In the genomic region with DNA sequence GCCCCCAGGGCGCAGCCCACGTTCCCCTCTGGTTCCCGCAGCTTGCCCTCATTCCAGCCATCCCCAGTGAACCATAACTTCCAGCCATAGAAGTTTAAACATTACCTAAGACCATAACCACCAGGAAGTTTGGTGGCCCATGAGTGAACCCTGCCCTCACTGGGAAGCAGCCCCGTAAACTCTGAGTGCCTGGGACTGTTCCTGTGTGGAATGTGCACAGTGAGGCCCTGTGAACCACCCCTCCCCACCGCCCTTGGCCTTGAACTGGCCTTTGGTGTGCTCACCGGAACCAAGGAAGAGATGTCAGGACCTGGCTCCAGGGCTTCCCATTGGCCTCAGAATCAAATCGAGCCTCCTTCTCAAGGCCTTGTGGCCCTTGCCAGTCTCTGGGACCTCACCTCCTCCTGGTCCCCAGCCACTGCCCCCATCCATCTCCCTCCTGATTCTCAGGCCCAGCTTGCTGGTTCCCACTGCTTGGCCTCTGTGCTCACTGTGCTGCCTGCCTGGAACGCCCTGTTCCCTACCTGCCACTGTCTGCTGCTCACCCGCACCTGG, we compare ENCODE assay signal across 11 cellular contexts. TPM values are rescaled to one million over a fixed set of nuclear protein-coding genes. Genes with fewer than 3 reads are reported as not detected.
DNase-seq lines count a peak whose midpoint lies in the region; ATAC-seq and TF ChIP-seq lines count a peak whose summit lies in the region.
"Had no signal": no experiment of that assay in that cellular context is flagged by ENCODE, and none has a peak within 500 bp of the region (broad histone marks: within the 10 kb centered on the region; RNA-seq: fewer than 3 reads in every experiment).

No MANE protein-coding gene starts in this region.

- peaks cover 6% of the 10 kb centered on the region; the same call in 1 of the 2 replicates for H3F3A ChIP-seq in GM23338 (replicated peaks; ENCODE audit: low read depth)

- peaks cover 10% of the 10 kb centered on the region for H3K27me3 Mint-ChIP-seq in GM23338 (ENCODE audit: insufficient read depth, low read depth, poor library complexity)
- no peaks in the 10 kb centered on the region for H3K27me3 Mint-ChIP-seq in dendritic cell treated with granulocyte-macrophage colony-stimulating factor and Interleukin-4, amounts not matched to agents 40 ng/mL and 50 ng/mL, for 4 days

- H3K79me2 ChIP-seq in GM23338 (replicated peaks; ENCODE audit: insufficient read depth): no peaks in the 10 kb centered on the region

- peaks cover 22% of the 10 kb centered on the region for H3K4me1 Mint-ChIP-seq in GM23338
- peaks cover 88% of the 10 kb centered on the region for H3K4me1 Mint-ChIP-seq in dendritic cell treated with granulocyte-macrophage colony-stimulating factor and Interleukin-4, amounts not matched to agents 40 ng/mL and 50 ng/mL, for 4 days (ENCODE audit: low read depth)

- no peaks in the 10 kb centered on the region for H3K9me3 Mint-ChIP-seq in GM23338
- no peaks in the 10 kb centered on the region for H3K9me3 Mint-ChIP-seq in dendritic cell treated with granulocyte-macrophage colony-stimulating factor and Interleukin-4, amounts not matched to agents 40 ng/mL and 50 ng/mL, for 4 days

- H3K4me3 ChIP-seq in BLaER1 (peak overlapping the region; percentile 12; the same call in 1 of the 2 replicates), GM23338 (no peak overlapping the region), muscle layer of duodenum (ENCODE audit: low read depth in 1 of 2, low read length in 2 of 2) (no peak overlapping the region)

- H3K27me3 ChIP-seq in BLaER1: no peaks in the 10 kb centered on the region
- no peaks in the 10 kb centered on the region for H3K27me3 ChIP-seq in GM23338 (ENCODE audit: insufficient read depth)
- no peaks in the 10 kb centered on the region for H3K27me3 ChIP-seq in muscle layer of duodenum (ENCODE audit: low read depth, low read length)

- H4K20me1 ChIP-seq in BLaER1 (peaks cover 94% of the 10 kb centered on the region), GM23338 (replicated peaks; ENCODE audit: insufficient read depth) (no peaks in the 10 kb centered on the region; the same call in none of the 2 replicates)

- no peaks in the 10 kb centered on the region for H3K9me2 ChIP-seq in GM23338 (ENCODE audit: insufficient read depth)

- peak overlapping the region; percentile 80; the same call in 1 of the 2 replicates for H3K27ac Mint-ChIP-seq in GM23338
- H3K27ac Mint-ChIP-seq in dendritic cell treated with granulocyte-macrophage colony-stimulating factor and Interleukin-4, amounts not matched to agents 40 ng/mL and 50 ng/mL, for 4 days: peak overlapping the region; percentile 24

- H3K27ac ChIP-seq in BLaER1 (peak overlapping the region; percentile 91), GM23338 (ENCODE audit: low read depth) (no peak overlapping the region), muscle layer of duodenum (ENCODE audit: low read length) (peak overlapping the region; percentile 39)

- H3K4me3 Mint-ChIP-seq in GM23338: no peak overlapping the region
- H3K4me3 Mint-ChIP-seq in dendritic cell treated with granulocyte-macrophage colony-stimulating factor and Interleukin-4, amounts not matched to agents 40 ng/mL and 50 ng/mL, for 4 days: no peak overlapping the region

- peaks cover 19% of the 10 kb centered on the region for H3K36me3 Mint-ChIP-seq in GM23338 (ENCODE audit: low read depth)
- H3K36me3 Mint-ChIP-seq in dendritic cell treated with granulocyte-macrophage colony-stimulating factor and Interleukin-4, amounts not matched to agents 40 ng/mL and 50 ng/mL, for 4 days (ENCODE audit: low read depth): peaks cover 94% of the 10 kb centered on the region

- H3K4me1 ChIP-seq in BLaER1 (peaks cover 96% of the 10 kb centered on the region), GM23338 (ENCODE audit: insufficient read depth) (no peaks in the 10 kb centered on the region; the same call in 1 of the 2 replicates), muscle layer of duodenum (ENCODE audit: control insufficient read depth in 1 of 2, insufficient read depth in 2 of 2, low read length in 2 of 2) (peaks cover 14 to 42% of the 10 kb centered on the region in 2 donors)

- ATAC-seq in GM23338 (no peak), HG02970 (IDR thresholded peaks at IDR 0.05; ENCODE audit: low FRiP score, unreplicated experiment) (no peak), HG03159 (IDR thresholded peaks at IDR 0.05; ENCODE audit: unreplicated experiment) (no peak)

- H3K9me3 ChIP-seq in BLaER1 (no peaks in the 10 kb centered on the region), muscle layer of duodenum (ENCODE audit: control insufficient read depth in 1 of 2, low read length in 2 of 2) (no peaks in the 10 kb centered on the region)

- TF ChIP-seq CTCF in GM23338 (conservative IDR thresholded peaks at IDR 0.05; ENCODE audit: low read depth in 2 of 2) (no peak), GM10266 (IDR thresholded peaks at IDR 0.05; ENCODE audit: control insufficient read depth, insufficient read depth, low read depth, missing control alignments) (no peak)

- intact Hi-C loops in dendritic cell treated with granulocyte-macrophage colony-stimulating factor and Interleukin-4, amounts not matched to agents 40 ng/mL and 50 ng/mL, for 4 days (cut with micrococcal nuclease): no loop called here

- no peak for DNase-seq in GM23338 (ENCODE audit: low spot score)
- no peak for DNase-seq in NCI-H1105 treated with DMSO at 0.1 percent for 48 hours (lab: John Stamatoyannopoulos, UW)
- no peak for DNase-seq in GM10266 (ENCODE audit: extremely low spot score)
- DNase-seq: DMS153, NCI-H2029 treated with DMSO at 0.1 percent for 48 hours, T1000 had no signal

- H3K36me3 ChIP-seq in BLaER1 (peaks cover 62% of the 10 kb centered on the region), GM23338 (ENCODE audit: insufficient read depth) (no peaks in the 10 kb centered on the region), muscle layer of duodenum (ENCODE audit: control insufficient read depth in 1 of 2, insufficient read depth in 2 of 2, low read length in 2 of 2) (peaks cover 9 to 17% of the 10 kb centered on the region in 2 donors)

- H3K4me2 ChIP-seq in BLaER1 (peak overlapping the region; percentile 82), GM23338 (no peak overlapping the region)

- H3K9ac ChIP-seq in BLaER1: peak overlapping the region; percentile 56; the same call in 1 of the 2 replicates

- no peak overlapping the region for H2AFZ ChIP-seq in GM23338

TF ChIP-seq in GM23338, 12 proteins besides CTCF, POLR2A, EP300 and RAD21 (continues in another document):
- TF ChIP-seq, protein P1, sequence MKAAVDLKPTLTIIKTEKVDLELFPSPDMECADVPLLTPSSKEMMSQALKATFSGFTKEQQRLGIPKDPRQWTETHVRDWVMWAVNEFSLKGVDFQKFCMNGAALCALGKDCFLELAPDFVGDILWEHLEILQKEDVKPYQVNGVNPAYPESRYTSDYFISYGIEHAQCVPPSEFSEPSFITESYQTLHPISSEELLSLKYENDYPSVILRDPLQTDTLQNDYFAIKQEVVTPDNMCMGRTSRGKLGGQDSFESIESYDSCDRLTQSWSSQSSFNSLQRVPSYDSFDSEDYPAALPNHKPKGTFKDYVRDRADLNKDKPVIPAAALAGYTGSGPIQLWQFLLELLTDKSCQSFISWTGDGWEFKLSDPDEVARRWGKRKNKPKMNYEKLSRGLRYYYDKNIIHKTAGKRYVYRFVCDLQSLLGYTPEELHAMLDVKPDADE (IDR thresholded peaks at IDR 0.05): no peak
- TF ChIP-seq NANOG (IDR thresholded peaks at IDR 0.05; ENCODE audit: borderline replicate concordance) (no peak), STAT1 (IDR thresholded peaks at IDR 0.05; ENCODE audit: unreplicated experiment) (no peak), ZNF114 (CRISPR knock-in tag; IDR thresholded peaks at IDR 0.05) (no peak), POLR2AphosphoS5 (IDR thresholded peaks at IDR 0.05; ENCODE audit: low read depth) (no peak), CREB1 (CRISPR knock-in tag; IDR thresholded peaks at IDR 0.05; ENCODE audit: low read depth) (no peak), ZNF331 (CRISPR knock-in tag; IDR thresholded peaks at IDR 0.05; ENCODE audit: low read depth) (no peak)

RNA-seq across cellular contexts. Expression of a gene that starts 46.5 kb away (rescaled TPM):
- 107 and 138 TPM in 2 replicates for total RNA-seq in GM23338 (2014; rRNA removed; shearing (Covaris generic))
- 40.0 and 40.7 TPM in 2 replicates for polyA plus RNA-seq in GM23338 (2016; fragmentation: Nextera tagmentation; extraction: Ambion mirVana)
